Comparison of ENCODE assay signal across 1 cellular context in genomic region chr1:7269525-7269924, GRCh38.
TF ChIP-seq lines count a peak whose summit lies in the region.

No MANE protein-coding gene starts in this region.

TF ChIP-seq in A549, 52 proteins besides CTCF, POLR2A, EP300 and RAD21 (continued from another document):
- TF ChIP-seq, protein P1, sequence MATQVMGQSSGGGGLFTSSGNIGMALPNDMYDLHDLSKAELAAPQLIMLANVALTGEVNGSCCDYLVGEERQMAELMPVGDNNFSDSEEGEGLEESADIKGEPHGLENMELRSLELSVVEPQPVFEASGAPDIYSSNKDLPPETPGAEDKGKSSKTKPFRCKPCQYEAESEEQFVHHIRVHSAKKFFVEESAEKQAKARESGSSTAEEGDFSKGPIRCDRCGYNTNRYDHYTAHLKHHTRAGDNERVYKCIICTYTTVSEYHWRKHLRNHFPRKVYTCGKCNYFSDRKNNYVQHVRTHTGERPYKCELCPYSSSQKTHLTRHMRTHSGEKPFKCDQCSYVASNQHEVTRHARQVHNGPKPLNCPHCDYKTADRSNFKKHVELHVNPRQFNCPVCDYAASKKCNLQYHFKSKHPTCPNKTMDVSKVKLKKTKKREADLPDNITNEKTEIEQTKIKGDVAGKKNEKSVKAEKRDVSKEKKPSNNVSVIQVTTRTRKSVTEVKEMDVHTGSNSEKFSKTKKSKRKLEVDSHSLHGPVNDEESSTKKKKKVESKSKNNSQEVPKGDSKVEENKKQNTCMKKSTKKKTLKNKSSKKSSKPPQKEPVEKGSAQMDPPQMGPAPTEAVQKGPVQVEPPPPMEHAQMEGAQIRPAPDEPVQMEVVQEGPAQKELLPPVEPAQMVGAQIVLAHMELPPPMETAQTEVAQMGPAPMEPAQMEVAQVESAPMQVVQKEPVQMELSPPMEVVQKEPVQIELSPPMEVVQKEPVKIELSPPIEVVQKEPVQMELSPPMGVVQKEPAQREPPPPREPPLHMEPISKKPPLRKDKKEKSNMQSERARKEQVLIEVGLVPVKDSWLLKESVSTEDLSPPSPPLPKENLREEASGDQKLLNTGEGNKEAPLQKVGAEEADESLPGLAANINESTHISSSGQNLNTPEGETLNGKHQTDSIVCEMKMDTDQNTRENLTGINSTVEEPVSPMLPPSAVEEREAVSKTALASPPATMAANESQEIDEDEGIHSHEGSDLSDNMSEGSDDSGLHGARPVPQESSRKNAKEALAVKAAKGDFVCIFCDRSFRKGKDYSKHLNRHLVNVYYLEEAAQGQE (IDR thresholded peaks at IDR 0.05), result no peak
- no peak for TF ChIP-seq MYC (IDR thresholded peaks at IDR 0.05; ENCODE audit: borderline replicate concordance, low read length)
- no peak for TF ChIP-seq CEBPB (IDR thresholded peaks at IDR 0.05)
- no peak for TF ChIP-seq RCOR1 (IDR thresholded peaks at IDR 0.05; ENCODE audit: low read depth, low read length)
- TF ChIP-seq ZC3H11A (IDR thresholded peaks at IDR 0.05), result no peak
- TF ChIP-seq ZFP36 (IDR thresholded peaks at IDR 0.05; ENCODE audit: borderline replicate concordance, partially characterized antibody), result no peak
- TF ChIP-seq BCL3 (IDR thresholded peaks at IDR 0.05), result no peak
- no peak for TF ChIP-seq BHLHE40 (IDR thresholded peaks at IDR 0.05; ENCODE audit: low read depth, low read length)
- no peak for TF ChIP-seq JUN (IDR thresholded peaks at IDR 0.05)
- TF ChIP-seq EHMT2 (IDR thresholded peaks at IDR 0.05; ENCODE audit: low read depth), result no peak
- TF ChIP-seq FOSL2 (IDR thresholded peaks at IDR 0.05), result no peak
- TF ChIP-seq FOSL2 (CRISPR knock-in tag; IDR thresholded peaks at IDR 0.05), result no peak
- no peak for TF ChIP-seq CHD2 (IDR thresholded peaks at IDR 0.05; ENCODE audit: low read length, partially characterized antibody)
- TF ChIP-seq FOSB (CRISPR knock-in tag; IDR thresholded peaks at IDR 0.05), result no peak
- TF ChIP-seq RARB (CRISPR knock-in tag; IDR thresholded peaks at IDR 0.05), result no peak
- no peak for TF ChIP-seq USF2 (IDR thresholded peaks at IDR 0.05)
- TF ChIP-seq HOXB5 (CRISPR knock-in tag; IDR thresholded peaks at IDR 0.05), result no peak
- TF ChIP-seq PHF8 (IDR thresholded peaks at IDR 0.05; ENCODE audit: borderline replicate concordance, low read depth), result no peak
- TF ChIP-seq JUNB (IDR thresholded peaks at IDR 0.05), result no peak
